In the genomic region with DNA sequence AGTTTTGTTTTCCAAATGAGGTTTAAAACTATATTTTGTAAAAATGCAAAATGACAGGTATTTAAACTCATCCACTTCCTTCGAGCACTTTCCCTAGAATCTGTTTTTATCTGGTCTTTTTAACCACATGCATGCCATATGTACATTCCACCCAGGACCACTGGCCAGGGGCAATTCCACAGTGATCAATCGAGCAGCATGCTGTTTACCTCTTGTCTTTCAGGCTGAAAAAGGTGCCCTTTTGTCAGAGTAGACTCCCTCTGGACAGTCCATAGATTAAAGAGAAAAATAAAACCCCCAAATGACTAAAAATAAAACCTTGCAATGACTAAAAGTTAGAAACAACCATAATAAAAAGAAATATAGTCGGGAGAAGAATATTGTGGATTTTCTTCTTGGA, we compare ENCODE assay signal across 27 cellular contexts.
"Had no signal": no experiment of that assay in that cellular context is flagged by ENCODE, and none has a peak within 500 bp of the region (broad histone marks: within the 10 kb centered on the region; RNA-seq: fewer than 3 reads in every experiment).

No MANE protein-coding gene starts in this region.

- H3K36me3 ChIP-seq: esophagus muscularis mucosa, heart left ventricle, left lung, neutrophil, ovary, prostate gland, stomach, thyroid gland, upper lobe of left lung, vagina had no signal

- H3K27me3 Mint-ChIP-seq: activated CD8-positive, alpha-beta T cell treated with anti-CD3 and anti-CD28 coated beads for 36 hours; activated naive CD4-positive, alpha-beta T cell treated with anti-CD3 and anti-CD28 coated beads, Interleukin-2, amount 50 U/mL, for 24 hours; stimulated activated naive B cell treated with anti-CD40 and anti-IgM and Interleukin-4, amounts not matched to agents 10 μg/mL and 1 μg/mL and 100 μg/mL, for 72 hours had no signal

- H3K9me3 Mint-ChIP-seq: activated naive CD4-positive, alpha-beta T cell treated with anti-CD3 and anti-CD28 coated beads, Interleukin-2, amount 50 U/mL, for 24 hours; activated T-helper 2 cell treated with anti-CD3 and anti-CD28 coated beads, Interferon-gamma antibody, Interleukin-2, Interleukin-4, amounts not matched to agents 10 μg/mL and 5 μg/mL and 100 μg/mL, durations not matched to agents 14 hours and 24 hours and 36 hours; natural killer cell treated with Interleukin-12 subunit alpha and Interleukin-12 subunit beta and Interleukin-15 and Interleukin-18, amount 100 ng/mL, for 72 hours had no signal

- ATAC-seq: activated CD8-positive, alpha-beta T cell treated with anti-CD3 and anti-CD28 coated beads for 36 hours; activated naive CD8-positive, alpha-beta T cell treated with anti-CD3 and anti-CD28 coated beads, Interleukin-2, amount 50 U/mL, for 24 hours; activated T-cell treated with anti-CD3 and anti-CD28 coated beads, Interleukin-2, amount 50 U/mL, for 4 hours; foreskin keratinocyte; heart left ventricle; left lung; natural killer cell treated with Interleukin-12 subunit alpha and Interleukin-12 subunit beta and Interleukin-15 and Interleukin-18, amount 100 ng/mL, for 72 hours; stimulated activated naive B cell treated with anti-CD40 and anti-IgM and Interleukin-4, amounts not matched to agents 10 μg/mL and 1 μg/mL and 100 μg/mL, for 72 hours had no signal

- H3K9me3 ChIP-seq: esophagus muscularis mucosa, heart left ventricle, left lung, mucosa of descending colon, neutrophil, ovary, prostate gland, stomach, thyroid gland, upper lobe of left lung, vagina had no signal

- DNase-seq: activated CD4-positive, alpha-beta T cell treated with anti-CD3 and anti-CD28 coated beads, Interleukin-2, amount 50 U/mL, for 1 hour; activated CD4-positive, CD25-positive, alpha-beta regulatory T cell treated with anti-CD3 and anti-CD28 coated beads, Interleukin-2, amount 50 U/mL, for 72 hours; activated CD8-positive, alpha-beta T cell treated with anti-CD3 and anti-CD28 coated beads for 36 hours; activated naive CD8-positive, alpha-beta T cell treated with anti-CD3 and anti-CD28 coated beads, Interleukin-2, amount 50 U/mL, for 24 hours; activated T-cell treated with anti-CD3 and anti-CD28 coated beads, Interleukin-2, amount 50 U/mL, for 4 hours; amygdala; central memory CD4-positive, alpha-beta T cell; foreskin keratinocyte; heart left ventricle; left lung; mucosa of descending colon; ovary; stimulated activated CD4-positive, alpha-beta T cell treated with anti-CD3 and anti-CD28 coated beads, Interleukin-15, amount 100 ng/mL, for 24 hours; stimulated activated CD4-positive, alpha-beta T cell treated with anti-CD3 and anti-CD28 coated beads, Interleukin-2, amount 100 ng/mL, for 24 hours; stimulated activated naive B cell treated with anti-CD40 and anti-IgM and Interleukin-4, amounts not matched to agents 10 μg/mL and 1 μg/mL and 100 μg/mL, for 72 hours; stomach; thyroid gland; upper lobe of left lung had no signal

- H3K4me3 Mint-ChIP-seq: activated CD8-positive, alpha-beta T cell treated with anti-CD3 and anti-CD28 coated beads for 36 hours; activated naive CD4-positive, alpha-beta T cell treated with anti-CD3 and anti-CD28 coated beads, Interleukin-2, amount 50 U/mL, for 24 hours; activated naive CD8-positive, alpha-beta T cell treated with anti-CD3 and anti-CD28 coated beads, Interleukin-2, amount 50 U/mL, for 24 hours; activated T-cell treated with anti-CD3 and anti-CD28 coated beads, Interleukin-2, amount 50 U/mL, for 4 hours; natural killer cell treated with Interleukin-12 subunit alpha and Interleukin-12 subunit beta and Interleukin-15 and Interleukin-18, amount 100 ng/mL, for 72 hours; stimulated activated naive B cell treated with anti-CD40 and anti-IgM and Interleukin-4, amounts not matched to agents 10 μg/mL and 1 μg/mL and 100 μg/mL, for 72 hours had no signal

- H3K27ac ChIP-seq: esophagus muscularis mucosa, foreskin keratinocyte, heart left ventricle, left lung, neutrophil, ovary, prostate gland, stomach, thyroid gland, upper lobe of left lung, vagina, VCaP had no signal

- H3K36me3 Mint-ChIP-seq: activated naive CD4-positive, alpha-beta T cell treated with anti-CD3 and anti-CD28 coated beads, Interleukin-2, amount 50 U/mL, for 24 hours; natural killer cell treated with Interleukin-12 subunit alpha and Interleukin-12 subunit beta and Interleukin-15 and Interleukin-18, amount 100 ng/mL, for 72 hours; stimulated activated naive B cell treated with anti-CD40 and anti-IgM and Interleukin-4, amounts not matched to agents 10 μg/mL and 1 μg/mL and 100 μg/mL, for 72 hours had no signal

- H3K4me1 ChIP-seq: foreskin keratinocyte, left lung, prostate gland, upper lobe of left lung had no signal

- H3K4me1 Mint-ChIP-seq: activated naive CD4-positive, alpha-beta T cell treated with anti-CD3 and anti-CD28 coated beads, Interleukin-2, amount 50 U/mL, for 24 hours had no signal

- H3K27ac Mint-ChIP-seq: activated CD8-positive, alpha-beta T cell treated with anti-CD3 and anti-CD28 coated beads for 36 hours; activated naive CD4-positive, alpha-beta T cell treated with anti-CD3 and anti-CD28 coated beads, Interleukin-2, amount 50 U/mL, for 24 hours; activated naive CD8-positive, alpha-beta T cell treated with anti-CD3 and anti-CD28 coated beads, Interleukin-2, amount 50 U/mL, for 24 hours; activated T-helper 2 cell treated with anti-CD3 and anti-CD28 coated beads, Interferon-gamma antibody, Interleukin-2, Interleukin-4, amounts not matched to agents 10 μg/mL and 5 μg/mL and 100 μg/mL, durations not matched to agents 14 hours and 24 hours and 36 hours; stimulated activated naive B cell treated with anti-CD40 and anti-IgM and Interleukin-4, amounts not matched to agents 10 μg/mL and 1 μg/mL and 100 μg/mL, for 72 hours had no signal

- H3K4me3 ChIP-seq: esophagus muscularis mucosa, heart left ventricle, left lung, lung, mucosa of descending colon, ovary, prostate gland, stomach, thyroid gland, upper lobe of left lung, vagina had no signal

- H3K27me3 ChIP-seq: esophagus muscularis mucosa, foreskin keratinocyte, heart left ventricle, left lung, neutrophil, ovary, stomach, thyroid gland, upper lobe of left lung, vagina had no signal
